1 cellular context compared by ENCODE assay signal in the genomic region with DNA sequence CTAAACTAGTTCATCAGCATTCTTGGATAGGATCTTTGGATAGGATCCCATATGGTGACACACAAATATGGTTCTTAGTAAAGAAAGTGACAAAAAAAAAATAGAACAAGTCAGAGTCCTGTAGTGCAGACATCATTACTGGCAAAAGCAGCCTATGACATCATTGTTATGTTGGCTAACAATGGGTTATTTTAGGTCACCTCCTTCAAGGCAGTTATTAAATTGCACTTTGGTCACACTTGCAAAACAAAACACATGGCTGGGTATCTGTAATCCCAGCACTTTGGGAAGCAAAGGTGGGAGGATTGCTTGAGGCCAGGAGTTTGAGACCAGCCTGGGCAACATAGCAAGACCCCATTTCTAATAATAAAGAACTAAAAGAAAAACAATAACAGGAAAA.
TF ChIP-seq lines count a peak whose summit lies in the region.

No MANE protein-coding gene starts in this region.

TF ChIP-seq in IMR-90, 13 proteins besides CTCF, POLR2A, EP300 and RAD21 (continued from another document):
- TF ChIP-seq FOS (IDR thresholded peaks at IDR 0.05; ENCODE audit: low read depth, low read length) (no peak), MAZ (IDR thresholded peaks at IDR 0.05; ENCODE audit: borderline replicate concordance, low read depth, low read length) (no peak), SMC3 (IDR thresholded peaks at IDR 0.05; ENCODE audit: low read depth, low read length) (no peak)
